In genomic region chr3:153448146-153448870, GRCh38 we compare ENCODE assay signal across 1 cellular context.
TF ChIP-seq lines count a peak whose summit lies in the region.

No MANE protein-coding gene starts in this region.

TF ChIP-seq in K562, 482 proteins besides CTCF, POLR2A, EP300 and RAD21 (continued from another document):
- TF ChIP-seq ZNF318 (IDR thresholded peaks at IDR 0.05; ENCODE audit: borderline replicate concordance in 1 of 2, low read depth in 1 of 2) (no peak), TRIM28 (IDR thresholded peaks at IDR 0.05) (no peak), NFIX (CRISPR knock-in tag; IDR thresholded peaks at IDR 0.05; ENCODE audit: low read depth) (no peak), SREBF1 (IDR thresholded peaks at IDR 0.05; ENCODE audit: borderline replicate concordance, low read depth, low read length) (no peak), ZNF830 (CRISPR knock-in tag; IDR thresholded peaks at IDR 0.05) (no peak), TRIM24 (IDR thresholded peaks at IDR 0.05) (no peak), ZBTB49 (CRISPR knock-in tag; IDR thresholded peaks at IDR 0.05; ENCODE audit: borderline replicate concordance) (no peak), SMARCA5 (IDR thresholded peaks at IDR 0.05) (no peak), CC2D1A (IDR thresholded peaks at IDR 0.05) (no peak)
- TF ChIP-seq, protein P1, sequence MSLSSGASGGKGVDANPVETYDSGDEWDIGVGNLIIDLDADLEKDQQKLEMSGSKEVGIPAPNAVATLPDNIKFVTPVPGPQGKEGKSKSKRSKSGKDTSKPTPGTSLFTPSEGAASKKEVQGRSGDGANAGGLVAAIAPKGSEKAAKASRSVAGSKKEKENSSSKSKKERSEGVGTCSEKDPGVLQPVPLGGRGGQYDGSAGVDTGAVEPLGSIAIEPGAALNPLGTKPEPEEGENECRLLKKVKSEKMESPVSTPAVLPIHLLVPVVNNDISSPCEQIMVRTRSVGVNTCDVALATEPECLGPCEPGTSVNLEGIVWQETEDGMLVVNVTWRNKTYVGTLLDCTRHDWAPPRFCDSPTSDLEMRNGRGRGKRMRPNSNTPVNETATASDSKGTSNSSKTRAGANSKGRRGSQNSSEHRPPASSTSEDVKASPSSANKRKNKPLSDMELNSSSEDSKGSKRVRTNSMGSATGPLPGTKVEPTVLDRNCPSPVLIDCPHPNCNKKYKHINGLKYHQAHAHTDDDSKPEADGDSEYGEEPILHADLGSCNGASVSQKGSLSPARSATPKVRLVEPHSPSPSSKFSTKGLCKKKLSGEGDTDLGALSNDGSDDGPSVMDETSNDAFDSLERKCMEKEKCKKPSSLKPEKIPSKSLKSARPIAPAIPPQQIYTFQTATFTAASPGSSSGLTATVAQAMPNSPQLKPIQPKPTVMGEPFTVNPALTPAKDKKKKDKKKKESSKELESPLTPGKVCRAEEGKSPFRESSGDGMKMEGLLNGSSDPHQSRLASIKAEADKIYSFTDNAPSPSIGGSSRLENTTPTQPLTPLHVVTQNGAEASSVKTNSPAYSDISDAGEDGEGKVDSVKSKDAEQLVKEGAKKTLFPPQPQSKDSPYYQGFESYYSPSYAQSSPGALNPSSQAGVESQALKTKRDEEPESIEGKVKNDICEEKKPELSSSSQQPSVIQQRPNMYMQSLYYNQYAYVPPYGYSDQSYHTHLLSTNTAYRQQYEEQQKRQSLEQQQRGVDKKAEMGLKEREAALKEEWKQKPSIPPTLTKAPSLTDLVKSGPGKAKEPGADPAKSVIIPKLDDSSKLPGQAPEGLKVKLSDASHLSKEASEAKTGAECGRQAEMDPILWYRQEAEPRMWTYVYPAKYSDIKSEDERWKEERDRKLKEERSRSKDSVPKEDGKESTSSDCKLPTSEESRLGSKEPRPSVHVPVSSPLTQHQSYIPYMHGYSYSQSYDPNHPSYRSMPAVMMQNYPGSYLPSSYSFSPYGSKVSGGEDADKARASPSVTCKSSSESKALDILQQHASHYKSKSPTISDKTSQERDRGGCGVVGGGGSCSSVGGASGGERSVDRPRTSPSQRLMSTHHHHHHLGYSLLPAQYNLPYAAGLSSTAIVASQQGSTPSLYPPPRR (CRISPR knock-in tag; IDR thresholded peaks at IDR 0.05; ENCODE audit: borderline replicate concordance): no peak
- TF ChIP-seq, protein P2, sequence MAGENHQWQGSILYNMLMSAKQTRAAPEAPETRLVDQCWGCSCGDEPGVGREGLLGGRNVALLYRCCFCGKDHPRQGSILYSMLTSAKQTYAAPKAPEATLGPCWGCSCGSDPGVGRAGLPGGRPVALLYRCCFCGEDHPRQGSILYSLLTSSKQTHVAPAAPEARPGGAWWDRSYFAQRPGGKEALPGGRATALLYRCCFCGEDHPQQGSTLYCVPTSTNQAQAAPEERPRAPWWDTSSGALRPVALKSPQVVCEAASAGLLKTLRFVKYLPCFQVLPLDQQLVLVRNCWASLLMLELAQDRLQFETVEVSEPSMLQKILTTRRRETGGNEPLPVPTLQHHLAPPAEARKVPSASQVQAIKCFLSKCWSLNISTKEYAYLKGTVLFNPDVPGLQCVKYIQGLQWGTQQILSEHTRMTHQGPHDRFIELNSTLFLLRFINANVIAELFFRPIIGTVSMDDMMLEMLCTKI (IDR thresholded peaks at IDR 0.05; ENCODE audit: partially characterized antibody): no peak
TF ChIP-seq in K562: peak in this region for 0.
